ENCODE assay signal across 21 cellular contexts in the genomic region with DNA sequence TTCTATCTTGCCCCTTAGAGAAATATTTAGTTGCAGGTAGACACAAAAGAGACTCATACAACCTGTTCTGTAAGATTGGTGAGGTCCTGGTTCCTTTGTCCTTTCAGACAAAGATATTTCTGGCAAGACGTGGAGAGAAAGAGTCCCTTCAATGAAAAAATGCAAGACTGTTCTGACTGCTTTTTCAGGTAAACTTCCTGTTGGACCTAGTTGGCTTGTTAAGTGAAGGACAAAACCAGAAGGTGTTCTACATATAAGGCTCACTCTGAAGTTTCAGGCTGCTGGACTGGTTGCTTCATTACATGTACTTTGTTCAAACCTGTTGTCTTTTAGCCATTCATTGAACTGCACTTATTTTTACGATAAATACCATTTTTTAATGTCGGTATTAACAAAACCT.
"Had no signal": no experiment of that assay in that cellular context is flagged by ENCODE, and none has a peak within 500 bp of the region (broad histone marks: within the 10 kb centered on the region; RNA-seq: fewer than 3 reads in every experiment).

No MANE protein-coding gene starts in this region.

- H3K27ac Mint-ChIP-seq: activated naive CD8-positive, alpha-beta T cell; activated T-helper 17 cell treated with anti-CD3 and anti-CD28 coated beads, Interleukin-2, amount 50 U/mL, for 72 hours; mesothelial cell of epicardium; naive B cell; nephron progenitor cell had no signal

- H3K4me3 ChIP-seq: gastrocnemius medialis, right lobe of liver, tibial nerve had no signal

- H3K36me3 ChIP-seq: gastrocnemius medialis, neutrophil, right lobe of liver, tibial nerve had no signal

- H3K27me3 Mint-ChIP-seq: activated naive CD8-positive, alpha-beta T cell; activated T-helper 17 cell treated with anti-CD3 and anti-CD28 coated beads, Interleukin-2, amount 50 U/mL, for 72 hours had no signal

- H3K9me3 ChIP-seq: gastrocnemius medialis, neutrophil, right lobe of liver, tibial nerve had no signal

- DNase-seq: activated CD4-positive, alpha-beta T cell treated with anti-CD3 and anti-CD28 coated beads for 4 hours; activated CD4-positive, alpha-beta T cell treated with anti-CD3 and anti-CD28 coated beads, Interleukin-2, amount 50 U/mL, for 48 hours; activated CD4-positive, CD25-positive, alpha-beta regulatory T cell; activated T-cell treated with anti-CD3 and anti-CD28 coated beads, Interleukin-2, amount 50 U/mL, for 4 hours; anterior cingulate cortex; effector CD8-positive, alpha-beta T cell; gastrocnemius medialis; head of caudate nucleus; hippocampal formation; kidney; left colon; naive B cell; nephron progenitor cell; right lobe of liver; stimulated activated CD4-positive, alpha-beta T cell treated with anti-CD3 and anti-CD28 coated beads, Interleukin-2, amount 100 ng/mL, for 48 hours; stimulated activated naive CD4-positive, alpha-beta T cell treated with Interleukin-2 at 50 U/mL for 16 hours had no signal

- H3K27ac ChIP-seq: gastrocnemius medialis, neutrophil, right lobe of liver, tibial nerve had no signal

- H3K4me1 Mint-ChIP-seq: activated T-helper 17 cell treated with anti-CD3 and anti-CD28 coated beads, Interleukin-2, amount 50 U/mL, for 72 hours; naive B cell had no signal

- H3K27me3 ChIP-seq: gastrocnemius medialis, neutrophil, right lobe of liver, tibial nerve had no signal

- H3K36me3 Mint-ChIP-seq: activated naive CD8-positive, alpha-beta T cell; mesothelial cell of epicardium; naive B cell had no signal

- H3K4me3 Mint-ChIP-seq: activated naive CD8-positive, alpha-beta T cell; activated T-cell treated with anti-CD3 and anti-CD28 coated beads, Interleukin-2, amount 50 U/mL, for 4 hours; activated T-helper 17 cell treated with anti-CD3 and anti-CD28 coated beads, Interleukin-2, amount 50 U/mL, for 72 hours; mesothelial cell of epicardium; naive B cell; nephron progenitor cell had no signal

- ATAC-seq: activated T-cell treated with anti-CD3 and anti-CD28 coated beads, Interleukin-2, amount 50 U/mL, for 4 hours; activated T-helper 17 cell treated with anti-CD3 and anti-CD28 coated beads, Interleukin-2, amount 50 U/mL, for 72 hours; gastrocnemius medialis; left colon; right lobe of liver had no signal

- H3K4me1 ChIP-seq: gastrocnemius medialis, right lobe of liver, tibial nerve had no signal

- H3K9me3 Mint-ChIP-seq: mesothelial cell of epicardium, naive B cell, nephron progenitor cell had no signal
